11 cellular contexts compared by ENCODE assay signal in the genomic region with DNA sequence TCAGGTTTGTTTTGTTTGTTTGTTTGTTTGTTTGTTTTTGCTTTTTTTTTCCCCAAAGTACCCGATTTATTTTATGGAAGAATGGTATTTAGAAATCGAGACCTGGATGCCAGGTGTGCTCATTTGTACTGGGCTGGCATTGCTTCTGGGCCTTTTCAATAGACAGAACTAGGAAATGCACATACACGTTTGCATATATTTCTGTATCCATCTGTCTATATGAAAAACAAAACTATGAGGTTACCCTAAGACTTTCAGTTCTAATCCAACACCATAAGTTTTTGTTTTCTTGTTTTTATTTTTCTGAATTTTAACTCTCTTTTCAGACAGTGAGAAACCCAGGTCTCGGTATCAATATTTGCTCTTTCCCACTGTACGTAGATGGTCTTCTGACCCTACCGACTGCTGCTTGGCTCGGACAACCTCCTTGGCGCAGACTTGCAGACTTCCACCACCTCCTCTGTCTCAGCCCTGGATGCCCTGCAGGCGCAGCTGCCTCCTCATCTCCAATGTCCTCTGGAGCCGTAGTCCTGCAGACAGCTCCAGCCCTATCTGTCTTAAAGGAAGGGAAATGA.
"Had no signal": no experiment of that assay in that cellular context is flagged by ENCODE, and none has a peak within 500 bp of the region (broad histone marks: within the 10 kb centered on the region; RNA-seq: fewer than 3 reads in every experiment).

No MANE protein-coding gene starts in this region.

- H3K36me3 ChIP-seq: brain microvascular endothelial cell, pancreas had no signal

- H3K4me3 ChIP-seq: pancreas had no signal

- H3K27me3 ChIP-seq: brain microvascular endothelial cell, pancreas had no signal

- DNase-seq: activated CD4-positive, alpha-beta memory T cell treated with anti-CD3 and anti-CD28 coated beads for 36 hours; activated CD4-positive, alpha-beta T cell treated with anti-CD3 and anti-CD28 coated beads for 1 hour; activated gamma-delta T cell; activated T-cell treated with anti-CD3 and anti-CD28 coated beads, Interleukin-2, amount 50 U/mL, for 4 hours; amygdala; brain microvascular endothelial cell; hippocampal formation; pancreas; stimulated activated CD4-positive, alpha-beta T cell treated with anti-CD3 and anti-CD28 coated beads, Interleukin-12 subunit alpha, Interleukin-12 subunit beta, amount 100 ng/mL, for 4 hours; stimulated activated naive CD4-positive, alpha-beta T cell; trophoblast cell had no signal

- H3K9me3 ChIP-seq: pancreas had no signal

- H3K4me1 ChIP-seq: pancreas had no signal

- ATAC-seq: activated T-cell treated with anti-CD3 and anti-CD28 coated beads, Interleukin-2, amount 50 U/mL, for 4 hours; pancreas had no signal

- H3K27ac ChIP-seq: brain microvascular endothelial cell, pancreas had no signal
